In genomic region chrX:4547218-4547836, GRCh38 we compare ENCODE assay signal across 8 cellular contexts.
DNase-seq lines count a peak whose midpoint lies in the region; ATAC-seq and TF ChIP-seq lines count a peak whose summit lies in the region.

No MANE protein-coding gene starts in this region.

- no peak overlapping the region for H3K27ac Mint-ChIP-seq in HFFc6

- 33 to 39% (median 35%) methylated on average over 12 of the region's 12 CpGs for WGBS in adrenal gland, 4 donors

- peak; percentile 28 for DNase-seq in NCI-H2227 (lab: John Stamatoyannopoulos, UW; ENCODE audit: unreplicated experiment)
- DNase-seq in NCI-H2227 treated with DMSO at 0.1 percent for 48 hours (lab: John Stamatoyannopoulos, UW) = no peak
- peak; percentile 1 for DNase-seq in HFFc6
- peak; percentile 57 for DNase-seq in NT2/D1 (ENCODE audit: low read depth, low spot score)
- peak; percentile 30 to 67 (median 47) for DNase-seq in adrenal gland
- DNase-seq in right atrium auricular region (ENCODE audit: low spot score) = peak; percentile 62
- DNase-seq in sciatic nerve (ENCODE audit: low spot score) = peak; percentile 69

- H3K9me3 ChIP-seq in NT2/D1 (ENCODE audit: insufficient read depth, low read length) (no peaks in the 10 kb centered on the region), adrenal gland (replicated peaks in 1 of 3) (no peaks in the 10 kb centered on the region), right atrium auricular region (no peaks in the 10 kb centered on the region)

- no peaks in the 10 kb centered on the region for H3K27me3 ChIP-seq in NT2/D1 (ENCODE audit: insufficient read depth, insufficient read length)
- no peaks in the 10 kb centered on the region for H3K27me3 ChIP-seq in adrenal gland
- no peaks in the 10 kb centered on the region for H3K27me3 ChIP-seq in right atrium auricular region

- H3K36me3 Mint-ChIP-seq in HFFc6 (ENCODE audit: low read depth) = no peaks in the 10 kb centered on the region

- no peaks in the 10 kb centered on the region for H3K4me1 ChIP-seq in NT2/D1 (ENCODE audit: insufficient read depth, insufficient read length)
- no peaks in the 10 kb centered on the region for H3K4me1 ChIP-seq in adrenal gland (replicated peaks in 1 of 2)
- H3K4me1 ChIP-seq in right atrium auricular region = no peaks in the 10 kb centered on the region

- TF ChIP-seq POLR2A in adrenal gland (IDR thresholded peaks at IDR 0.05) = no peak

- H3K36me3 ChIP-seq in NT2/D1 (ENCODE audit: insufficient read depth, insufficient read length, low read length) (no peaks in the 10 kb centered on the region), adrenal gland (replicated peaks in 1 of 2) (no peaks in the 10 kb centered on the region), right atrium auricular region (no peaks in the 10 kb centered on the region)

- no peaks in the 10 kb centered on the region for H3K9me3 Mint-ChIP-seq in HFFc6

- H3K4me3 Mint-ChIP-seq in HFFc6 = no peak overlapping the region

- H3K4me1 Mint-ChIP-seq in HFFc6 (ENCODE audit: low read depth) = no peaks in the 10 kb centered on the region

- ATAC-seq in sciatic nerve (no peak), HG02840 (IDR thresholded peaks at IDR 0.05; ENCODE audit: low FRiP score, unreplicated experiment) (no peak)

- no peak overlapping the region for H3K9ac ChIP-seq in NT2/D1 (ENCODE audit: insufficient read length, low read depth)

- intact Hi-C loops in adrenal gland (cut with DNase I) (loop anchor here in 1 of 2 donors (5.0 kb wide), 1 partner anchor 565 kb away; no protein-coding TSS in a partner anchor), sciatic nerve (cut with DNase I) (no loop called here)

- no peak overlapping the region for H3K4me3 ChIP-seq in NT2/D1 (ENCODE audit: insufficient read length, low read depth)
- no peak overlapping the region for H3K4me3 ChIP-seq in adrenal gland
- H3K4me3 ChIP-seq in right atrium auricular region = no peak overlapping the region

- no peaks in the 10 kb centered on the region for H3K27me3 Mint-ChIP-seq in HFFc6 (ENCODE audit: insufficient read depth)

- H3K27ac ChIP-seq in adrenal gland (no peak overlapping the region), right atrium auricular region (no peak overlapping the region)

- TF ChIP-seq CTCF in HFFc6 (IDR thresholded peaks at IDR 0.05) = peak; percentile 86
- TF ChIP-seq CTCF in adrenal gland (IDR thresholded peaks at IDR 0.05) = peak; percentile 66 to 95 (median 84)
- TF ChIP-seq CTCF in right atrium auricular region (IDR thresholded peaks at IDR 0.05) = peak; percentile 83 to 87
